1 cellular context compared by ENCODE assay signal in genomic region chr15:45720183-45720582, GRCh38.
TF ChIP-seq lines count a peak whose summit lies in the region.

No MANE protein-coding gene starts in this region.

TF ChIP-seq in SK-N-SH, 30 proteins besides CTCF, POLR2A, EP300 and RAD21 (continued from another document):
- TF ChIP-seq REST (IDR thresholded peaks at IDR 0.05; ENCODE audit: low read depth, low read length) (no peak), USF1 (IDR thresholded peaks at IDR 0.05; ENCODE audit: borderline replicate concordance, low read depth) (no peak)
